ENCODE assay signal across 22 cellular contexts in the genomic region with DNA sequence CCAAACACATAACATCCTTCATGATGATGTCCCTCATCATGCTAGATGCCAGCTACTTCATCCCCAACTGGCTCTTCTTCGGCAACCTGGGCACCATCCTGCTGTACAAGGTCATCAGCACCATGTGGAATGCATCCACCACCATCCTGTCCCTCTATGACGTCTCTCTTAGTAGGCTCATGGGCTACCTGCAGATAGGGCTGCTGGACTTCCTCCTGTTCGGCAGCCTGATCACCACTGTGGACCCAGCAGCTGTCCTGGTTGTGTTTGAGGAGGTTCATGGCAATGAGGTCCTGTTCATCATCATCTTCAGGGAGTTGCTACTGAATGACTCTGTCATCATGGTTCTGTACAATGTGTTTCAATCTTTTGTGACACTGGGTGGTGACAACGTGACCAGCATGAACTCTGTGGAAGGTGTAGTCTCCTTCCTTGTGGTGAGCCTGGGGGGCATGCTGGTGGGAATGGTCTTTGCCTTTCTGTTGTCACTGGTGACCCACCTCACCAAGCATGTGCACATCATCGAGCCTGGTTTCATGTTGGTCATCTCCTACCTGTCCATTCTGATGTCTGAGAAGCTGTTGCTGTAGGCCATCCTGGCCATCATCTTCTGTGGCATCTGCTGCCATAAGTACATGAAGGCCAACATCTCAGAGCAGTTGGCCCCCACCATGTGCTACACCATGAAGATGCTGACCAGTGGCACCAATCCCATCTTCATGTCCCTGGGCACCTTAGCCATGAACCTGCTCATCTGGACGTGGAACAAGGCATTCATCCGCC.
"Had no signal": no experiment of that assay in that cellular context is flagged by ENCODE, and none has a peak within 500 bp of the region (broad histone marks: within the 10 kb centered on the region; RNA-seq: fewer than 3 reads in every experiment).

No MANE protein-coding gene starts in this region.

- H3K9me3 ChIP-seq: body of pancreas, thyroid gland had no signal

- FAIRE-seq: TTC549 had no signal

- H3K27ac ChIP-seq: body of pancreas, thyroid gland, WERI-Rb-1 had no signal

- DNase-seq: activated CD4-positive, alpha-beta T cell treated with anti-CD3 and anti-CD28 coated beads, Interleukin-2, amount 10 ng/mL, durations not matched to agents 7 days and 5 days; activated CD4-positive, CD25-positive, alpha-beta regulatory T cell treated with anti-CD3 and anti-CD28 coated beads, Interleukin-2, amount 50 U/mL, for 72 hours; activated gamma-delta T cell; activated naive CD4-positive, alpha-beta T cell treated with anti-CD3 and anti-CD28 coated beads, Interleukin-2, amount 50 U/mL, for 16 hours; activated naive CD8-positive, alpha-beta T cell treated with anti-CD3 and anti-CD28 coated beads, Interleukin-2, amount 50 U/mL, for 24 hours; anterior cingulate cortex; body of pancreas; caudate nucleus; dermis blood vessel endothelial cell; effector CD8-positive, alpha-beta T cell; erythroblast; foreskin melanocyte; glutamatergic neuron; hypothalamus; occipital lobe; posterior cingulate gyrus; stimulated activated CD4-positive, alpha-beta T cell treated with anti-CD3 and anti-CD28 coated beads, Interleukin-4, amount 100 ng/mL, for 4 hours; stimulated activated naive CD8-positive, alpha-beta T cell treated with anti-CD3 and anti-CD28 coated beads, Interleukin-15, Interleukin-2, amounts not matched to agents 100 U/mL and 50 U/mL, for 24 hours; T-helper 1 cell; thyroid gland; WERI-Rb-1 had no signal

- H3K27me3 ChIP-seq: body of pancreas, thyroid gland had no signal

- H3K9me3 Mint-ChIP-seq: activated CD4-positive, alpha-beta T cell treated with anti-CD3 and anti-CD28 coated beads, Interleukin-2, amount 10 ng/mL, durations not matched to agents 7 days and 5 days; activated naive CD8-positive, alpha-beta T cell treated with anti-CD3 and anti-CD28 coated beads, Interleukin-2, amount 50 U/mL, for 24 hours had no signal

- H3K4me3 Mint-ChIP-seq: activated CD4-positive, alpha-beta T cell treated with anti-CD3 and anti-CD28 coated beads, Interleukin-2, amount 10 ng/mL, durations not matched to agents 7 days and 5 days; activated naive CD8-positive, alpha-beta T cell treated with anti-CD3 and anti-CD28 coated beads, Interleukin-2, amount 50 U/mL, for 24 hours had no signal

- ATAC-seq: activated naive CD8-positive, alpha-beta T cell treated with anti-CD3 and anti-CD28 coated beads, Interleukin-2, amount 50 U/mL, for 24 hours; body of pancreas; stimulated activated naive CD8-positive, alpha-beta T cell treated with anti-CD3 and anti-CD28 coated beads, Interleukin-15, Interleukin-2, amounts not matched to agents 100 U/mL and 50 U/mL, for 24 hours had no signal

- H3K36me3 ChIP-seq: thyroid gland, WERI-Rb-1 had no signal

- H3K4me1 Mint-ChIP-seq: activated CD4-positive, alpha-beta T cell treated with anti-CD3 and anti-CD28 coated beads, Interleukin-2, amount 10 ng/mL, durations not matched to agents 7 days and 5 days; activated naive CD8-positive, alpha-beta T cell treated with anti-CD3 and anti-CD28 coated beads, Interleukin-2, amount 50 U/mL, for 24 hours had no signal

- H3K4me1 ChIP-seq: body of pancreas had no signal

- H3K27ac Mint-ChIP-seq: activated CD4-positive, alpha-beta T cell treated with anti-CD3 and anti-CD28 coated beads, Interleukin-2, amount 10 ng/mL, durations not matched to agents 7 days and 5 days; activated naive CD8-positive, alpha-beta T cell treated with anti-CD3 and anti-CD28 coated beads, Interleukin-2, amount 50 U/mL, for 24 hours had no signal

- H3K4me3 ChIP-seq: body of pancreas, thyroid gland had no signal
